In the genomic region with DNA sequence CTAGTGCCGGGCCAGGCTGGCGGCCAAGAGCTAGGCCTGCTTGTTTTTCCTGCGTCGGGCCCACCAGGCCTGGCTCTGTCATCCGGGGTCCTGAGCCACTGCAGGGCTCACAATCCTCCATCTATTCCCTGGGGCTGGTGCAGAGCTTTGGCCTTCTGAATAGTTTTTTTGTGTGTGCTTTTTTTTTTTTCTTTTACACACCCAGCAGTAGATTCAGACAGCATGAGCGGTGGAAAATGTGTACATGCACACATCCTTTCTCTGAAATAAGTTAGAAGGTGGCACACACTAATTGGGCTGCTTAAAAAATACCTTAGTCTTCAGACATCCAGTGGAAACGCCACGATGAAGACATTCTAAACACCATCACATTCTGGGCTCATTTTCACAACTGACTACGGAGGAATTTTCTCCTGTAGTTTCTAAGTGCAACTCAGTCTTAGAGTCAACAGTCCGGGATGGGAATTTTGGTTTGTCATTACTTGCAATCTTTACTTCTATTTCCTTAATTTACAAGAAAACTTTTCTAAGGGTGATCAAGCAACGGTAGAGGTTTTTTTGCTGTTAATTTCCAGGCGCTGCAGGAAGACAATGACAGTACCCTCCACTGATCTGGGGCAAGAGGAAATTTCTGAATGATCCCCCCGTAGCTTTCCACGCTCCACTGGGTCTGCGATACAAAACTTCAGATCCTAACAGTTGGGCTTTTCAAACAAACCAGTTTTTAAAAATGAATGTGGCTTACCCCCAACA, we compare ENCODE assay signal across 8 cellular contexts. TPM values are rescaled to one million over a fixed set of nuclear protein-coding genes. Genes with fewer than 3 reads are reported as not detected.
DNase-seq lines count a peak whose midpoint lies in the region; ATAC-seq and TF ChIP-seq lines count a peak whose summit lies in the region.

No MANE protein-coding gene starts in this region.

- H3K27ac ChIP-seq in foreskin keratinocyte, result peak overlapping the region; percentile 67
- peak overlapping the region; percentile 72 to 100 (median 98) for H3K27ac ChIP-seq in skin epidermis

- no peak for DNase-seq in T-helper 1 cell
- no peak for DNase-seq in activated B cell treated with CpG ODN at 0.5 μM for 24 hours
- DNase-seq in foreskin keratinocyte, result peak; percentile 58 to 78
- DNase-seq in SHP77 (lab: John Stamatoyannopoulos, UW), result no peak
- no peak for DNase-seq in glomerular visceral epithelial cell (ENCODE audit: extremely low spot score)

- no peaks in the 10 kb centered on the region for H3K27me3 ChIP-seq in foreskin keratinocyte

- H3K4me3 Mint-ChIP-seq in T-helper 1 cell treated with Interleukin-12 subunit alpha and Interleukin-12 subunit beta and Interleukin-4 antibody, amounts not matched to agents 30 μg/mL and 1 μg/mL, for 36 hours, result peak overlapping the region; percentile 96
- peak overlapping the region; percentile 92 for H3K4me3 Mint-ChIP-seq in activated B cell treated with CpG ODN at 0.5 μM for 24 hours

- peaks cover 42% of the 10 kb centered on the region for H3K4me1 Mint-ChIP-seq in T-helper 1 cell treated with Interleukin-12 subunit alpha and Interleukin-12 subunit beta and Interleukin-4 antibody, amounts not matched to agents 30 μg/mL and 1 μg/mL, for 36 hours (ENCODE audit: low read depth)
- peaks cover 71% of the 10 kb centered on the region for H3K4me1 Mint-ChIP-seq in activated B cell treated with CpG ODN at 0.5 μM for 24 hours

- intact Hi-C loops in activated B cell treated with CpG ODN at 0.5 μM for 24 hours (cut with micrococcal nuclease), result loop anchor here (1.0 to 2.0 kb wide), 6 partner anchors 25 to 948 kb away; a partner anchor contains a TSS

- no peak for TF ChIP-seq CTCF in activated B cell treated with CpG ODN at 0.5 μM for 24 hours (IDR thresholded peaks at IDR 0.05)
- peak; percentile 8 for TF ChIP-seq CTCF in foreskin keratinocyte (conservative IDR thresholded peaks at IDR 0.05)

- POLR2A ChIA-PET in activated B cell treated with CpG ODN at 0.5 μM for 24 hours (lab: Charles Lee), result interaction anchor here (0.6 to 13.9 kb wide), 12 partner anchors 9 to 428 kb away, joined by 3 to 561 read pairs (median 6); no protein-coding TSS in a partner anchor

- H3K4me1 ChIP-seq in foreskin keratinocyte, result peaks cover 8% of the 10 kb centered on the region

- CTCF ChIA-PET in activated B cell treated with CpG ODN at 0.5 μM for 24 hours (lab: Charles Lee), result interaction anchor here (0.9 to 12.6 kb wide), 5 partner anchors 9 to 90 kb away, joined by 3 to 336 read pairs (median 6); no protein-coding TSS in a partner anchor

- no peak for ATAC-seq in activated B cell treated with CpG ODN at 0.5 μM for 24 hours (ENCODE audit: low read depth)
- peak; percentile 2 for ATAC-seq in foreskin keratinocyte
- ATAC-seq in HG02981 (IDR thresholded peaks at IDR 0.05; ENCODE audit: unreplicated experiment), result no peak

- H3K4me3 ChIP-seq in skin epidermis, result peak overlapping the region; percentile 27 to 97 (median 90)

- no peaks in the 10 kb centered on the region for H3K27me3 Mint-ChIP-seq in T-helper 1 cell treated with Interleukin-12 subunit alpha and Interleukin-12 subunit beta and Interleukin-4 antibody, amounts not matched to agents 30 μg/mL and 1 μg/mL, for 36 hours (ENCODE audit: low read depth)
- H3K27me3 Mint-ChIP-seq in activated B cell treated with CpG ODN at 0.5 μM for 24 hours, result peaks cover 2% of the 10 kb centered on the region

- H3K36me3 Mint-ChIP-seq in T-helper 1 cell treated with Interleukin-12 subunit alpha and Interleukin-12 subunit beta and Interleukin-4 antibody, amounts not matched to agents 30 μg/mL and 1 μg/mL, for 36 hours (ENCODE audit: low read depth), result peaks cover 35% of the 10 kb centered on the region
- H3K36me3 Mint-ChIP-seq in activated B cell treated with CpG ODN at 0.5 μM for 24 hours (ENCODE audit: low read depth), result peaks cover 25% of the 10 kb centered on the region

- no peaks in the 10 kb centered on the region for H3K9me3 Mint-ChIP-seq in T-helper 1 cell treated with Interleukin-12 subunit alpha and Interleukin-12 subunit beta and Interleukin-4 antibody, amounts not matched to agents 30 μg/mL and 1 μg/mL, for 36 hours
- no peaks in the 10 kb centered on the region for H3K9me3 Mint-ChIP-seq in activated B cell treated with CpG ODN at 0.5 μM for 24 hours

- H3K27ac Mint-ChIP-seq in T-helper 1 cell treated with Interleukin-12 subunit alpha and Interleukin-12 subunit beta and Interleukin-4 antibody, amounts not matched to agents 30 μg/mL and 1 μg/mL, for 36 hours, result peak overlapping the region; percentile 88
- H3K27ac Mint-ChIP-seq in activated B cell treated with CpG ODN at 0.5 μM for 24 hours, result peak overlapping the region; percentile 99

RNA-seq across cellular contexts. Expression of a gene that starts 6.0 kb away (rescaled TPM):
- total RNA-seq in activated B cell treated with CpG ODN at 0.5 μM for 24 hours (56.7 and 62.1 TPM in 2 replicates), foreskin keratinocyte (124 and 137 TPM in 2 replicates)
- 127 and 136 TPM in 2 replicates for polyA plus RNA-seq in foreskin keratinocyte

Comparison
In these comparisons a context has a peak if more than half of its experiments do, and no peak if none do; other contexts are left out.
1. DNase-seq: peak in foreskin keratinocyte (2 of 2); none in T-helper 1 cell (0 of 5), activated B cell treated with CpG ODN at 0.5 μM for 24 hours (single experiment), SHP77 (0 of 2) and glomerular visceral epithelial cell (single experiment).